ENCODE assay signal across 11 cellular contexts in the genomic region with DNA sequence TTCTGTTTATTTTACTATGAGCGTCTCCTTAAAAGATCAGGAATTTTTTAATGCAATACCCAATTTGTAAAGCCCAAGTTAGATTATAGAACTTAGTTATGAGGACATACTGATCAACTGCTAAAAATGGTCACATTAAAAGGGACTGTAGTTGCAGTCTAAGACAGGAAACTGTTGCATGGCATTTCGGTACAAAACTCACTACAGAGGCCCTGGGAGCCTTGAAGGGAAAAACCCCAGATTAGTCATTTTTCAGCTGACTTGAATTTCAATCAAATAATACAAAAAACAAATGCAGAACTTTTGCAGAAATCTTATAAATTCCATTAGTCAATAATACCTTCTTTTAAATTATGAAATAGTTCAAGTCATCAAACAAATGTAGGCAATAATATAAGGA. TPM values are rescaled to one million over a fixed set of nuclear protein-coding genes. Genes with fewer than 3 reads are reported as not detected.
DNase-seq lines count a peak whose midpoint lies in the region; ATAC-seq and TF ChIP-seq lines count a peak whose summit lies in the region.
"Had no signal": no experiment of that assay in that cellular context is flagged by ENCODE, and none has a peak within 500 bp of the region (broad histone marks: within the 10 kb centered on the region; RNA-seq: fewer than 3 reads in every experiment).

No MANE protein-coding gene starts in this region.

- H3K36me3 ChIP-seq in brain microvascular endothelial cell (replicated peaks) (no peaks in the 10 kb centered on the region), prostate gland (no peaks in the 10 kb centered on the region), gastrocnemius medialis (no peaks in the 10 kb centered on the region)
- H3K36me3 ChIP-seq in naive thymus-derived CD4-positive, alpha-beta T cell (ENCODE audit: control insufficient read depth in 2 of 3, insufficient read depth in 3 of 3, low read length in 3 of 3) = no peaks in the 10 kb centered on the region

- no peaks in the 10 kb centered on the region for H3K9me3 Mint-ChIP-seq in activated CD8-positive, alpha-beta T cell treated with anti-CD3 and anti-CD28 coated beads for 36 hours
- no peaks in the 10 kb centered on the region for H3K9me3 Mint-ChIP-seq in activated CD8-positive, alpha-beta T cell treated with anti-CD3 and anti-CD28 coated beads, Interleukin-2, amount 10 ng/mL, durations not matched to agents 7 days and 5 days (ENCODE audit: insufficient read depth)
- H3K9me3 Mint-ChIP-seq in naive thymus-derived CD4-positive, alpha-beta T cell = peaks cover 0 to 8% (median 1%) of the 10 kb centered on the region in 11 donors
- H3K9me3 Mint-ChIP-seq: activated naive CD4-positive, alpha-beta T cell treated with anti-CD3 and anti-CD28 coated beads, Interleukin-2, amount 50 U/mL, for 24 hours had no signal

- H3K27me3 ChIP-seq in brain microvascular endothelial cell (replicated peaks) = no peaks in the 10 kb centered on the region
- H3K27me3 ChIP-seq in naive thymus-derived CD4-positive, alpha-beta T cell (ENCODE audit: control insufficient read depth in 2 of 2, insufficient read depth in 2 of 2, low read length in 2 of 2) = peaks cover 0 to 3% of the 10 kb centered on the region in 2 donors
- H3K27me3 ChIP-seq in prostate gland (replicated peaks; ENCODE audit: insufficient read depth) = no peaks in the 10 kb centered on the region
- no peaks in the 10 kb centered on the region for H3K27me3 ChIP-seq in gastrocnemius medialis

- peaks cover 8% of the 10 kb centered on the region for H3K27me3 Mint-ChIP-seq in activated CD8-positive, alpha-beta T cell treated with anti-CD3 and anti-CD28 coated beads for 36 hours
- H3K27me3 Mint-ChIP-seq in activated CD8-positive, alpha-beta T cell treated with anti-CD3 and anti-CD28 coated beads, Interleukin-2, amount 10 ng/mL, durations not matched to agents 7 days and 5 days (ENCODE audit: low read depth) = peaks cover 11% of the 10 kb centered on the region
- H3K27me3 Mint-ChIP-seq in naive thymus-derived CD4-positive, alpha-beta T cell = peaks cover 0 to 19% (median 9%) of the 10 kb centered on the region in 5 donors

- no peak overlapping the region for H3K27ac ChIP-seq in brain microvascular endothelial cell
- H3K27ac ChIP-seq in naive thymus-derived CD4-positive, alpha-beta T cell (ENCODE audit: low read depth, low read length) = no peak overlapping the region
- H3K27ac ChIP-seq in prostate gland = no peak overlapping the region
- H3K27ac ChIP-seq in gastrocnemius medialis = no peak overlapping the region
- H3K27ac ChIP-seq: A549 had no signal

- H3K4me3 ChIP-seq in brain microvascular endothelial cell (ENCODE audit: low read depth, low read length) (no peak overlapping the region), prostate gland (no peak overlapping the region), gastrocnemius medialis (no peak overlapping the region)
- no peak overlapping the region for H3K4me3 ChIP-seq in naive thymus-derived CD4-positive, alpha-beta T cell (ENCODE audit: low read length)
- H3K4me3 ChIP-seq: A549 had no signal

- DNase-seq in activated CD8-positive, alpha-beta T cell treated with anti-CD3 and anti-CD28 coated beads for 36 hours = peak; percentile 28
- DNase-seq in activated CD8-positive, alpha-beta T cell treated with anti-CD3 and anti-CD28 coated beads, Interleukin-2, amount 10 ng/mL, durations not matched to agents 7 days and 5 days = no peak
- peak; percentile 66 for DNase-seq in M059J (ENCODE audit: low read depth)
- DNase-seq in brain microvascular endothelial cell = peak; percentile 60
- no peak for DNase-seq in naive thymus-derived CD4-positive, alpha-beta T cell
- no peak for DNase-seq in prostate gland (ENCODE audit: low spot score)
- no peak for DNase-seq in gastrocnemius medialis

- peak; percentile 80 for ATAC-seq in activated CD8-positive, alpha-beta T cell treated with anti-CD3 and anti-CD28 coated beads for 36 hours
- ATAC-seq in activated CD8-positive, alpha-beta T cell treated with anti-CD3 and anti-CD28 coated beads, Interleukin-2, amount 10 ng/mL, durations not matched to agents 7 days and 5 days = no peak
- ATAC-seq in naive thymus-derived CD4-positive, alpha-beta T cell = peak; percentile 73
- ATAC-seq in gastrocnemius medialis = no peak
- ATAC-seq in GM18873 (IDR thresholded peaks at IDR 0.05; ENCODE audit: low FRiP score, unreplicated experiment) = no peak
- ATAC-seq: A549, Right ventricle myocardium inferior had no signal

- WGBS in prostate gland = 77% methylated on average over 2 of the region's 2 CpGs

- no peak overlapping the region for H3K27ac Mint-ChIP-seq in activated CD8-positive, alpha-beta T cell treated with anti-CD3 and anti-CD28 coated beads for 36 hours
- no peak overlapping the region for H3K27ac Mint-ChIP-seq in activated CD8-positive, alpha-beta T cell treated with anti-CD3 and anti-CD28 coated beads, Interleukin-2, amount 10 ng/mL, durations not matched to agents 7 days and 5 days
- H3K27ac Mint-ChIP-seq in naive thymus-derived CD4-positive, alpha-beta T cell = no peak overlapping the region
- H3K27ac Mint-ChIP-seq: activated naive CD4-positive, alpha-beta T cell treated with anti-CD3 and anti-CD28 coated beads, Interleukin-2, amount 50 U/mL, for 24 hours had no signal

- POLR2A ChIA-PET in activated CD8-positive, alpha-beta T cell treated with anti-CD3 and anti-CD28 coated beads for 36 hours (lab: Charles Lee) = no interaction called here
- POLR2A ChIA-PET in activated CD8-positive, alpha-beta T cell treated with anti-CD3 and anti-CD28 coated beads, Interleukin-2, amount 10 ng/mL, durations not matched to agents 7 days and 5 days (lab: Charles Lee) = no interaction called here
- POLR2A ChIA-PET in naive thymus-derived CD4-positive, alpha-beta T cell (lab: Charles Lee) = no interaction called here

- TF ChIP-seq POLR2A in prostate gland (IDR thresholded peaks at IDR 0.05) (no peak), gastrocnemius medialis (IDR thresholded peaks at IDR 0.05) (no peak)

- no peaks in the 10 kb centered on the region for H3K9me3 ChIP-seq in naive thymus-derived CD4-positive, alpha-beta T cell (ENCODE audit: control insufficient read depth in 2 of 3, low read length in 3 of 3)
- no peaks in the 10 kb centered on the region for H3K9me3 ChIP-seq in prostate gland
- no peaks in the 10 kb centered on the region for H3K9me3 ChIP-seq in gastrocnemius medialis
- H3K9me3 ChIP-seq: A549 had no signal

- H3K36me3 Mint-ChIP-seq in activated CD8-positive, alpha-beta T cell treated with anti-CD3 and anti-CD28 coated beads for 36 hours (ENCODE audit: low read depth) = no peaks in the 10 kb centered on the region
- no peaks in the 10 kb centered on the region for H3K36me3 Mint-ChIP-seq in activated CD8-positive, alpha-beta T cell treated with anti-CD3 and anti-CD28 coated beads, Interleukin-2, amount 10 ng/mL, durations not matched to agents 7 days and 5 days (ENCODE audit: low read depth)
- H3K36me3 Mint-ChIP-seq in naive thymus-derived CD4-positive, alpha-beta T cell = no peaks in the 10 kb centered on the region
- H3K36me3 Mint-ChIP-seq: activated naive CD4-positive, alpha-beta T cell treated with anti-CD3 and anti-CD28 coated beads, Interleukin-2, amount 50 U/mL, for 24 hours had no signal

- H3K4me3 Mint-ChIP-seq in activated CD8-positive, alpha-beta T cell treated with anti-CD3 and anti-CD28 coated beads for 36 hours = no peak overlapping the region
- no peak overlapping the region for H3K4me3 Mint-ChIP-seq in activated CD8-positive, alpha-beta T cell treated with anti-CD3 and anti-CD28 coated beads, Interleukin-2, amount 10 ng/mL, durations not matched to agents 7 days and 5 days
- H3K4me3 Mint-ChIP-seq in naive thymus-derived CD4-positive, alpha-beta T cell = no peak overlapping the region
- H3K4me3 Mint-ChIP-seq: activated naive CD4-positive, alpha-beta T cell treated with anti-CD3 and anti-CD28 coated beads, Interleukin-2, amount 50 U/mL, for 24 hours had no signal

- TF ChIP-seq CTCF in activated CD8-positive, alpha-beta T cell treated with anti-CD3 and anti-CD28 coated beads for 36 hours (IDR thresholded peaks at IDR 0.05) = no peak
- no peak for TF ChIP-seq CTCF in brain microvascular endothelial cell (IDR thresholded peaks at IDR 0.05; ENCODE audit: low read depth, low read length, missing control alignments)
- TF ChIP-seq CTCF in prostate gland (IDR thresholded peaks at IDR 0.05) = no peak
- TF ChIP-seq CTCF in gastrocnemius medialis (IDR thresholded peaks at IDR 0.05 in 4 of 5, conservative IDR thresholded peaks at IDR 0.05 in 1 of 5) = no peak

- H3K4me1 Mint-ChIP-seq in activated CD8-positive, alpha-beta T cell treated with anti-CD3 and anti-CD28 coated beads for 36 hours (ENCODE audit: low read depth) = no peaks in the 10 kb centered on the region
- no peaks in the 10 kb centered on the region for H3K4me1 Mint-ChIP-seq in activated CD8-positive, alpha-beta T cell treated with anti-CD3 and anti-CD28 coated beads, Interleukin-2, amount 10 ng/mL, durations not matched to agents 7 days and 5 days (ENCODE audit: low read depth)
- H3K4me1 Mint-ChIP-seq in naive thymus-derived CD4-positive, alpha-beta T cell = no peaks in the 10 kb centered on the region
- H3K4me1 Mint-ChIP-seq: activated naive CD4-positive, alpha-beta T cell treated with anti-CD3 and anti-CD28 coated beads, Interleukin-2, amount 50 U/mL, for 24 hours had no signal

- no peaks in the 10 kb centered on the region for H3K4me1 ChIP-seq in naive thymus-derived CD4-positive, alpha-beta T cell (ENCODE audit: control insufficient read depth in 2 of 2, insufficient read depth in 2 of 2, low read length in 2 of 2)
- H3K4me1 ChIP-seq in prostate gland (replicated peaks) (no peaks in the 10 kb centered on the region), gastrocnemius medialis (no peaks in the 10 kb centered on the region)
- H3K4me1 ChIP-seq: A549 had no signal

- in situ Hi-C loops in brain microvascular endothelial cell (cut with HindIII; ENCODE audit: low pct_ligation_motif_present, low sequenced_read_pairs) = no loop called here
- in situ Hi-C loops in gastrocnemius medialis (cut with MboI; ENCODE audit: low sequenced_read_pairs in 4 of 4) = no loop called here

- intact Hi-C loops in activated CD8-positive, alpha-beta T cell treated with anti-CD3 and anti-CD28 coated beads for 36 hours (cut with micrococcal nuclease) = no loop called here
- intact Hi-C loops in naive thymus-derived CD4-positive, alpha-beta T cell (cut with micrococcal nuclease) = no loop called here
- intact Hi-C loops in prostate gland (cut with DNase I) (no loop called here), gastrocnemius medialis (cut with DNase I; ENCODE audit: low total_unique reads) (no loop called here)

- CTCF ChIA-PET in activated CD8-positive, alpha-beta T cell treated with anti-CD3 and anti-CD28 coated beads for 36 hours (lab: Charles Lee) = no interaction called here
- CTCF ChIA-PET in activated CD8-positive, alpha-beta T cell treated with anti-CD3 and anti-CD28 coated beads, Interleukin-2, amount 10 ng/mL, durations not matched to agents 7 days and 5 days (lab: Charles Lee) = no interaction called here
- CTCF ChIA-PET in naive thymus-derived CD4-positive, alpha-beta T cell (lab: Charles Lee) = no interaction called here

RNA-seq across cellular contexts. Expression of a gene that starts 6.9 kb away (rescaled TPM):
- total RNA-seq in activated CD8-positive, alpha-beta T cell treated with anti-CD3 and anti-CD28 coated beads for 36 hours = under 1 TPM in 1 of 2 experiments, not detected in 1; 0.27 TPM
- total RNA-seq in activated CD8-positive, alpha-beta T cell treated with anti-CD3 and anti-CD28 coated beads, Interleukin-2, amount 10 ng/mL, durations not matched to agents 7 days and 5 days = not detected
- 17.6 and 24.0 TPM in 2 replicates for total RNA-seq in M059J (2014; rRNA removed; shearing (Covaris generic))
- 1 to 10 TPM in 2 of 5 experiments, under 1 TPM in 3; 0.15 to 8.7 (median 0.57) TPM for total RNA-seq in naive thymus-derived CD4-positive, alpha-beta T cell
- under 1 TPM in 1 of 2 donors, not detected in 1; 0.21 TPM for polyA plus RNA-seq in naive thymus-derived CD4-positive, alpha-beta T cell
- under 1 TPM; 0.55 to 0.97 TPM for total RNA-seq in prostate gland
- total RNA-seq in gastrocnemius medialis = 1 to 10 TPM in 2 of 4 donors, under 1 TPM in 1, not detected in 1; 0.87 to 9.1 (median 2.5) TPM

Comparison
In these comparisons a context has a peak if more than half of its experiments do, and no peak if none do; other contexts are left out.
1. ATAC-seq: peak in activated CD8-positive, alpha-beta T cell treated with anti-CD3 and anti-CD28 coated beads for 36 hours (single experiment) and naive thymus-derived CD4-positive, alpha-beta T cell (single experiment); none in activated CD8-positive, alpha-beta T cell treated with anti-CD3 and anti-CD28 coated beads, Interleukin-2, amount 10 ng/mL, durations not matched to agents 7 days and 5 days (single experiment), gastrocnemius medialis (0 of 2) and GM18873 (single experiment).
2. DNase-seq: peak in activated CD8-positive, alpha-beta T cell treated with anti-CD3 and anti-CD28 coated beads for 36 hours (single experiment), M059J (single experiment) and brain microvascular endothelial cell (single experiment); none in activated CD8-positive, alpha-beta T cell treated with anti-CD3 and anti-CD28 coated beads, Interleukin-2, amount 10 ng/mL, durations not matched to agents 7 days and 5 days (single experiment), naive thymus-derived CD4-positive, alpha-beta T cell (0 of 9), prostate gland (single experiment) and gastrocnemius medialis (0 of 2).